ENCODE assay signal across 1 cellular context in genomic region chr7:24548390-24548789, GRCh38.
TF ChIP-seq lines count a peak whose summit lies in the region.

No MANE protein-coding gene starts in this region.

TF ChIP-seq in SK-N-SH treated with all-trans-retinoic acid at 6 μM for 48 hours, 23 proteins besides CTCF, POLR2A, EP300 and RAD21 (continued from another document):
- TF ChIP-seq, protein P1, sequence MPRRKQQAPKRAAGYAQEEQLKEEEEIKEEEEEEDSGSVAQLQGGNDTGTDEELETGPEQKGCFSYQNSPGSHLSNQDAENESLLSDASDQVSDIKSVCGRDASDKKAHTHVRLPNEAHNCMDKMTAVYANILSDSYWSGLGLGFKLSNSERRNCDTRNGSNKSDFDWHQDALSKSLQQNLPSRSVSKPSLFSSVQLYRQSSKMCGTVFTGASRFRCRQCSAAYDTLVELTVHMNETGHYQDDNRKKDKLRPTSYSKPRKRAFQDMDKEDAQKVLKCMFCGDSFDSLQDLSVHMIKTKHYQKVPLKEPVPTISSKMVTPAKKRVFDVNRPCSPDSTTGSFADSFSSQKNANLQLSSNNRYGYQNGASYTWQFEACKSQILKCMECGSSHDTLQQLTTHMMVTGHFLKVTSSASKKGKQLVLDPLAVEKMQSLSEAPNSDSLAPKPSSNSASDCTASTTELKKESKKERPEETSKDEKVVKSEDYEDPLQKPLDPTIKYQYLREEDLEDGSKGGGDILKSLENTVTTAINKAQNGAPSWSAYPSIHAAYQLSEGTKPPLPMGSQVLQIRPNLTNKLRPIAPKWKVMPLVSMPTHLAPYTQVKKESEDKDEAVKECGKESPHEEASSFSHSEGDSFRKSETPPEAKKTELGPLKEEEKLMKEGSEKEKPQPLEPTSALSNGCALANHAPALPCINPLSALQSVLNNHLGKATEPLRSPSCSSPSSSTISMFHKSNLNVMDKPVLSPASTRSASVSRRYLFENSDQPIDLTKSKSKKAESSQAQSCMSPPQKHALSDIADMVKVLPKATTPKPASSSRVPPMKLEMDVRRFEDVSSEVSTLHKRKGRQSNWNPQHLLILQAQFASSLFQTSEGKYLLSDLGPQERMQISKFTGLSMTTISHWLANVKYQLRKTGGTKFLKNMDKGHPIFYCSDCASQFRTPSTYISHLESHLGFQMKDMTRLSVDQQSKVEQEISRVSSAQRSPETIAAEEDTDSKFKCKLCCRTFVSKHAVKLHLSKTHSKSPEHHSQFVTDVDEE (CRISPR knock-in tag; IDR thresholded peaks at IDR 0.05): peak; percentile 45
- TF ChIP-seq PPARA (CRISPR knock-in tag; IDR thresholded peaks at IDR 0.05; ENCODE audit: borderline replicate concordance) (no peak), BACH2 (CRISPR knock-in tag; IDR thresholded peaks at IDR 0.05; ENCODE audit: borderline replicate concordance) (no peak), SNAI2 (CRISPR knock-in tag; IDR thresholded peaks at IDR 0.05) (no peak), ZNF70 (CRISPR knock-in tag; IDR thresholded peaks at IDR 0.05) (no peak), POU6F1 (CRISPR knock-in tag; IDR thresholded peaks at IDR 0.05; ENCODE audit: borderline replicate concordance, low read depth) (no peak), PATZ1 (CRISPR knock-in tag; IDR thresholded peaks at IDR 0.05; ENCODE audit: borderline replicate concordance) (no peak), ISL1 (CRISPR knock-in tag; IDR thresholded peaks at IDR 0.05) (0 out of 2 replicates have a peak, but pooled peaks have one; percentile 30)
TF ChIP-seq in SK-N-SH treated with all-trans-retinoic acid at 6 μM for 48 hours: peak in this region for 2.
